ENCODE assay signal across 7 cellular contexts in the genomic region with DNA sequence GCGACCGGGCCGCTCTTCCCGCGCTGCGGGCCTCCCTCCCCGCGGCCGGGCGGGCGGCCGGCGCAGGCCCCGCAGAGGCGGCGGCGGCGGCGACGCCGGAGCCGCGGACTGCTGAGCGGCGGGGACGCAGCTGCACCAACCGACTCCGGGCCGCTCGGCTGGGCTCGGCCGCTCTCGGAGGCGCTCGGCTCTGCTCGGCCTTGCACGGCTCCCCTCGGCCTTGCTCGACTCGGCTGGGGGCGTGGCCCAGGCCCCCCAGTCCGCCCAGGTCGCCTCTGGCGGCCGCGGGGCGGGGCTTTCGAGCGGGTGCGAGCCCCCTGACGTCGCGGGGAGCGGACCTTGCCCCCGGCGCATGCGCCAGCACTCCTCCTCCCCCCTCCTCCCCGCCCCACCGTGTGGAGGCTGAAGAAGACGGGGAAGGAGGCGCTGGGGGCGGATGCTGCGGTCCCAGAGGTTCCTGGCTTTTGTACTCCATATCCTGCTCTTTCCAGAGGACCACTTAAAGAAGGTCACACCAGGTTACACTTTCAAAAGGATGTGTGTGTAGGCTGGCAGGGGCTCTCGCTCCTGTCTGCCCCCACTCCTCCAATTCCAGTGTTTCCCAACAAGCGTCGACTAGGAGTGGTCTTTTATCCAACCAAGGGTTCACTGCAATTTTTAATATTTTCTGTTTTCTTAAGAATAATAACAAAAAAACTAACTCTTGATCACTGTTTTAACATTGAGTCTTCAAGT. TPM values are rescaled to one million over a fixed set of nuclear protein-coding genes. Genes with fewer than 3 reads are reported as not detected.
A peak's percentile ranks its signal among the peaks of the same experiment; 100 is the strongest.
DNase-seq lines count a peak whose midpoint lies in the region; ATAC-seq and TF ChIP-seq lines count a peak whose summit lies in the region.

ZHX3 (minus strand) TSS at position 196 of the 735 bp plus-strand sequence. CDS start 112,815 bp downstream, outside the sequence.

- H4K20me1 ChIP-seq in hepatocyte (ENCODE audit: insufficient read depth, poor library complexity, severe bottlenecking), result no peaks in the 10 kb centered on the region

- 7% methylated on average over 14 of the region's 66 CpGs for WGBS in hepatocyte (ENCODE audit: low lambda C conversion rate, missing lambda C conversion rate)

- DNase-seq in NCI-H2081 (lab: John Stamatoyannopoulos, UW) (peak; percentile 96 to 97), T1000 (lab: John Stamatoyannopoulos, UW) (peak; percentile 97), astrocyte of the hippocampus (ENCODE audit: low read depth, low spot score) (peak; percentile 99), hepatocyte (ENCODE audit: low spot score) (peak; percentile 99), retina (peak; percentile 93)

- H3K9me2 ChIP-seq in hepatocyte (replicated peaks; ENCODE audit: insufficient read depth), result no peaks in the 10 kb centered on the region

- no peaks in the 10 kb centered on the region for H3K36me3 ChIP-seq in hepatocyte (replicated peaks; ENCODE audit: insufficient read depth, low read depth)

- H3K27me3 ChIP-seq in hepatocyte, result no peaks in the 10 kb centered on the region

- H3K9me3 ChIP-seq in hepatocyte (ENCODE audit: low read depth), result no peaks in the 10 kb centered on the region

- peak within 1 kb of the TSS; percentile 77 for H2AFZ ChIP-seq in hepatocyte

- no peak for TF ChIP-seq CTCF in hepatocyte (IDR thresholded peaks at IDR 0.05; ENCODE audit: poor library complexity)

- peak within 1 kb of the TSS; percentile 80 for H3K27ac ChIP-seq in hepatocyte

- H3K79me2 ChIP-seq in hepatocyte, result peaks cover 33% of the 10 kb centered on the region

- H3K4me2 ChIP-seq in hepatocyte, result peak within 1 kb of the TSS; percentile 90

- peak within 1 kb of the TSS; percentile 70 for H3K4me3 ChIP-seq in hepatocyte

- ATAC-seq in GM18517 (IDR thresholded peaks at IDR 0.05; ENCODE audit: unreplicated experiment) (peak; percentile 88), HG03039 (IDR thresholded peaks at IDR 0.05; ENCODE audit: unreplicated experiment) (peak; percentile 95)

- H3K4me1 ChIP-seq in hepatocyte (ENCODE audit: insufficient read depth), result peaks cover 17% of the 10 kb centered on the region

RNA-seq across cellular contexts. Expression of gene ZHX3, which starts in this region (rescaled TPM):
- 15.0 and 16.0 TPM in 2 replicates for total RNA-seq in hepatocyte
- 19.0 and 19.7 TPM in 2 replicates for polyA plus RNA-seq in hepatocyte

Comparison
In these comparisons a context has a peak if more than half of its experiments do, and no peak if none do; other contexts are left out.
1. Peak in every context shown above with its lines: DNase-seq, ATAC-seq, H3K4me3 ChIP-seq and H3K27ac ChIP-seq.